Comparison of ENCODE assay signal across 12 cellular contexts in genomic region chr7:24917510-24918239, GRCh38.
DNase-seq lines count a peak whose midpoint lies in the region; ATAC-seq and TF ChIP-seq lines count a peak whose summit lies in the region.
"Had no signal": no experiment of that assay in that cellular context is flagged by ENCODE, and none has a peak within 500 bp of the region (broad histone marks: within the 10 kb centered on the region; RNA-seq: fewer than 3 reads in every experiment).

No MANE protein-coding gene starts in this region.

- H3K27me3 ChIP-seq in CD4-positive, alpha-beta memory T cell (ENCODE audit: insufficient read depth, low read length): no peaks in the 10 kb centered on the region
- no peaks in the 10 kb centered on the region for H3K27me3 ChIP-seq in CD4-positive, alpha-beta T cell (ENCODE audit: control insufficient read depth, insufficient read depth, low read length)
- H3K27me3 ChIP-seq in neural progenitor cell: no peaks in the 10 kb centered on the region

- POLR2A ChIA-PET in AG04449 (lab: Yijun Ruan, JAX): interaction anchor here (0.6 to 0.9 kb wide), 2 partner anchors 12 to 62 kb away, joined by 3 read pairs; no protein-coding TSS in a partner anchor
- POLR2A ChIA-PET in CD4-positive, alpha-beta memory T cell (lab: Charles Lee; ENCODE audit: partially characterized antibody): interaction anchor here (0.8 to 1.7 kb wide), 2 partner anchors 61 to 63 kb away, joined by 3 to 4 read pairs; partner anchors contain the start of gene OSBPL3
- POLR2A ChIA-PET in CD4-positive, alpha-beta T cell (lab: Charles Lee): interaction anchor here (1.1 kb wide), 1 partner anchor 111 kb away, joined by 3 read pairs; no protein-coding TSS in a partner anchor

- CTCF ChIA-PET in AG04449 (lab: Yijun Ruan, JAX): interaction anchor here (1.0 to 1.4 kb wide), 3 partner anchors 10 to 181 kb away, joined by 3 read pairs; partner anchors contain the start of gene OSBPL3
- CTCF ChIA-PET in CD4-positive, alpha-beta memory T cell (lab: Charles Lee; ENCODE audit: partially characterized antibody): no interaction called here
- CTCF ChIA-PET in CD4-positive, alpha-beta T cell (lab: Charles Lee): no interaction called here

- H3K9me3 Mint-ChIP-seq in CD4-positive, alpha-beta memory T cell: peaks cover 0 to 1% (median 0%) of the 10 kb centered on the region in 8 donors
- H3K9me3 Mint-ChIP-seq in CD4-positive, alpha-beta T cell: no peaks in the 10 kb centered on the region
- no peaks in the 10 kb centered on the region for H3K9me3 Mint-ChIP-seq in neural progenitor cell

- H3K36me3 Mint-ChIP-seq in CD4-positive, alpha-beta memory T cell: peaks cover 0 to 4% of the 10 kb centered on the region in 2 donors
- H3K36me3 Mint-ChIP-seq in CD4-positive, alpha-beta T cell (ENCODE audit: low read depth): no peaks in the 10 kb centered on the region
- H3K36me3 Mint-ChIP-seq in neural progenitor cell: peaks cover 3% of the 10 kb centered on the region

- TF ChIP-seq CTCF in AG04449 (IDR thresholded peaks at IDR 0.05; ENCODE audit: insufficient read depth, low read length, missing control alignments) (no peak), cardiac fibroblast (IDR thresholded peaks at IDR 0.05; ENCODE audit: low read depth, low read length) (no peak), neural progenitor cell (IDR thresholded peaks at IDR 0.05) (no peak)
- no peak for TF ChIP-seq CTCF in CD4-positive, alpha-beta T cell (IDR thresholded peaks at IDR 0.05)

- H3K4me2 ChIP-seq in neural progenitor cell: no peak overlapping the region

- DNase-seq in AG04449 (ENCODE audit: low read depth, low spot score) (peak; percentile 80), cardiac fibroblast (ENCODE audit: low read depth in 2 of 2) (peak; percentile 69 to 90), NCI-H2171 (lab: John Stamatoyannopoulos, UW) (no peak), neural progenitor cell (ENCODE audit: low spot score) (no peak)
- no peak for DNase-seq in CD4-positive, alpha-beta memory T cell
- DNase-seq in CD4-positive, alpha-beta T cell: no peak
- DNase-seq: DMS 273 treated with DMSO at 0.1 percent for 48 hours; left colon; stimulated activated CD4-positive, alpha-beta T cell treated with anti-CD3 and anti-CD28 coated beads, Interleukin-12 subunit alpha, Interleukin-12 subunit beta, amount 100 ng/mL, for 4 hours; T1000 had no signal

- peaks cover 76% of the 10 kb centered on the region for H3K4me1 ChIP-seq in CD4-positive, alpha-beta memory T cell (ENCODE audit: insufficient read depth, low read length)
- peaks cover 20% of the 10 kb centered on the region for H3K4me1 ChIP-seq in neural progenitor cell

- no peaks in the 10 kb centered on the region for H3K79me2 ChIP-seq in neural progenitor cell (ENCODE audit: low read depth)

- H3K4me3 ChIP-seq in AG04449 (ENCODE audit: low read depth, low read length) (no peak overlapping the region), cardiac fibroblast (replicated peaks in 1 of 2; ENCODE audit: low read depth in 2 of 2, low read length in 2 of 2) (no peak overlapping the region), neural progenitor cell (no peak overlapping the region)
- H3K4me3 ChIP-seq in CD4-positive, alpha-beta memory T cell (ENCODE audit: low read length in 2 of 2): no peak overlapping the region

- intact Hi-C loops in CD4-positive, alpha-beta memory T cell (cut with micrococcal nuclease): no loop called here
- intact Hi-C loops in CD4-positive, alpha-beta T cell (cut with DNase I, micrococcal nuclease): loop anchor here in 1 of 2 experiments (10.0 kb wide), 1 partner anchor 157 kb away; no protein-coding TSS in a partner anchor

- no peaks in the 10 kb centered on the region for H3F3A ChIP-seq in neural progenitor cell (ENCODE audit: low read depth)

- H3K4me1 Mint-ChIP-seq in CD4-positive, alpha-beta memory T cell: peaks cover 63 to 97% (median 80%) of the 10 kb centered on the region in 4 donors
- peaks cover 77% of the 10 kb centered on the region for H3K4me1 Mint-ChIP-seq in CD4-positive, alpha-beta T cell (ENCODE audit: low read depth)
- peaks cover 19% of the 10 kb centered on the region for H3K4me1 Mint-ChIP-seq in neural progenitor cell

- no peaks in the 10 kb centered on the region for H3K36me3 ChIP-seq in CD4-positive, alpha-beta memory T cell (ENCODE audit: insufficient read depth, low read length)
- H3K36me3 ChIP-seq in neural progenitor cell: no peaks in the 10 kb centered on the region

- H3K9ac ChIP-seq in neural progenitor cell: no peak overlapping the region

- peak overlapping the region in 1 of 8 donors; percentile 69 for H3K4me3 Mint-ChIP-seq in CD4-positive, alpha-beta memory T cell
- no peak overlapping the region for H3K4me3 Mint-ChIP-seq in CD4-positive, alpha-beta T cell
- no peak overlapping the region for H3K4me3 Mint-ChIP-seq in neural progenitor cell

- no peaks in the 10 kb centered on the region for H4K20me1 ChIP-seq in neural progenitor cell (ENCODE audit: low read depth)

- H3K27ac ChIP-seq in CD4-positive, alpha-beta memory T cell (ENCODE audit: low read depth, low read length): no peak overlapping the region
- no peak overlapping the region for H3K27ac ChIP-seq in CD4-positive, alpha-beta T cell (ENCODE audit: low read depth, low read length)
- H3K27ac ChIP-seq in neural progenitor cell: no peak overlapping the region

- no peaks in the 10 kb centered on the region for H3K27me3 Mint-ChIP-seq in CD4-positive, alpha-beta memory T cell
- H3K27me3 Mint-ChIP-seq in CD4-positive, alpha-beta T cell: no peaks in the 10 kb centered on the region
- H3K27me3 Mint-ChIP-seq in neural progenitor cell (ENCODE audit: insufficient read depth, low read depth): no peaks in the 10 kb centered on the region

- no peaks in the 10 kb centered on the region for H3K9me3 ChIP-seq in CD4-positive, alpha-beta memory T cell (ENCODE audit: control insufficient read depth in 1 of 2, low read length in 2 of 2)
- no peaks in the 10 kb centered on the region for H3K9me3 ChIP-seq in CD4-positive, alpha-beta T cell (ENCODE audit: control insufficient read depth, low read length)
- no peaks in the 10 kb centered on the region for H3K9me3 ChIP-seq in neural progenitor cell (ENCODE audit: low read depth)

- peak; percentile 60 for ATAC-seq in GM18867 (IDR thresholded peaks at IDR 0.05; ENCODE audit: unreplicated experiment)
- peak; percentile 59 for ATAC-seq in HG03175 (IDR thresholded peaks at IDR 0.05; ENCODE audit: unreplicated experiment)
- ATAC-seq in CD4-positive, alpha-beta T cell (ENCODE audit: poor library complexity): no peak
- ATAC-seq: left colon had no signal

- H2AFZ ChIP-seq in neural progenitor cell (replicated peaks): no peak overlapping the region

- peak overlapping the region in 1 of 7 donors; percentile 22 for H3K27ac Mint-ChIP-seq in CD4-positive, alpha-beta memory T cell
- H3K27ac Mint-ChIP-seq in CD4-positive, alpha-beta T cell: no peak overlapping the region
- no peak overlapping the region for H3K27ac Mint-ChIP-seq in neural progenitor cell

Comparison
In these comparisons a context has a peak if more than half of its experiments do, and no peak if none do; other contexts are left out.
1. DNase-seq: peak in AG04449 (single experiment) and cardiac fibroblast (2 of 2); none in CD4-positive, alpha-beta memory T cell (0 of 5), CD4-positive, alpha-beta T cell (0 of 10), NCI-H2171 (single experiment) and neural progenitor cell (single experiment).